8 cellular contexts compared by ENCODE assay signal in the genomic region with DNA sequence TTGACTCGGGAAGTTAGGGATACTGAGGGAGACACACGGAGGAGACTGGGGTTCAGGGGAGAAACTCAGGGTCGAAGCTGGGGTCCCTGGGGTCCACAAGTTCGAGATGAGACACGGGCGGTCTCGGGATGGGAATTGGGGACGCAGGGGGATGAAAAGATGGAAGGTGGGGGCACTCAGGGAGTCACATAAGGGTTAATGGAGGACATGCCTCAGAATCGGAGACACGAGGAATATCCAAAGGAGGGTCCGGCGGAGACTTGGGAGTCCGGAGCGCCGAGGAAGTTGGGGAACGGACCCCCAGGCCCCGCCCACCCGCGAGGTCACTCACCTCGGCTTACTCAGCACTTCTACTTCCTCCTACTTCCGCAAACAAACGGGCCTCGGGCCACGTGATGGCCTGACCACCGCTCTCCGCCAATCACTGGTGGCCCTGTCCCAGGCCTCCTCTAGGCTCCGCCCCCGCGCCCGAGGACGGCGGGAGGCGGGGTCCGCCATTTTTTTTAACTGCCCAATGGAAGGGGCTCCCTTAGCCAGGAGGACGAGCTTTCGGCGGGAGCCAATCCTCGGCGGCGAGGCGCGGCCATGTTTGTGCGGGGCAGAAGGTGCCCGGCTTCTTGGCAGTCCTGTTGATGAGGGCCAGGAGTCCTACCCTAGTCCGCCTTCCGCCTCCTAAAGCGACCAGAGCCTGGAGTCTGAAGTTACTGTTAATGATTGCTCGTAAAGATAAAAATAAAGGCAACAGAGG. TPM values are rescaled to one million over a fixed set of nuclear protein-coding genes. Genes with fewer than 3 reads are reported as not detected.
DNase-seq lines count a peak whose midpoint lies in the region; ATAC-seq and TF ChIP-seq lines count a peak whose summit lies in the region.

A gene with protein sequence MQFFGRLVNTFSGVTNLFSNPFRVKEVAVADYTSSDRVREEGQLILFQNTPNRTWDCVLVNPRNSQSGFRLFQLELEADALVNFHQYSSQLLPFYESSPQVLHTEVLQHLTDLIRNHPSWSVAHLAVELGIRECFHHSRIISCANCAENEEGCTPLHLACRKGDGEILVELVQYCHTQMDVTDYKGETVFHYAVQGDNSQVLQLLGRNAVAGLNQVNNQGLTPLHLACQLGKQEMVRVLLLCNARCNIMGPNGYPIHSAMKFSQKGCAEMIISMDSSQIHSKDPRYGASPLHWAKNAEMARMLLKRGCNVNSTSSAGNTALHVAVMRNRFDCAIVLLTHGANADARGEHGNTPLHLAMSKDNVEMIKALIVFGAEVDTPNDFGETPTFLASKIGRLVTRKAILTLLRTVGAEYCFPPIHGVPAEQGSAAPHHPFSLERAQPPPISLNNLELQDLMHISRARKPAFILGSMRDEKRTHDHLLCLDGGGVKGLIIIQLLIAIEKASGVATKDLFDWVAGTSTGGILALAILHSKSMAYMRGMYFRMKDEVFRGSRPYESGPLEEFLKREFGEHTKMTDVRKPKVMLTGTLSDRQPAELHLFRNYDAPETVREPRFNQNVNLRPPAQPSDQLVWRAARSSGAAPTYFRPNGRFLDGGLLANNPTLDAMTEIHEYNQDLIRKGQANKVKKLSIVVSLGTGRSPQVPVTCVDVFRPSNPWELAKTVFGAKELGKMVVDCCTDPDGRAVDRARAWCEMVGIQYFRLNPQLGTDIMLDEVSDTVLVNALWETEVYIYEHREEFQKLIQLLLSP (minus strand): TSS at position 378 of the 748 bp plus-strand sequence. CDS start 12,404 bp downstream, outside the sequence.

- H3K27ac ChIP-seq in CD8-positive, alpha-beta T cell (ENCODE audit: low read depth, low read length) = peak within 1 kb of the TSS; percentile 18

- no peaks in the 10 kb centered on the region for H3K27me3 Mint-ChIP-seq in CD8-positive, alpha-beta T cell (ENCODE audit: low read depth)

- intact Hi-C loops in CD8-positive, alpha-beta T cell (cut with DNase I, micrococcal nuclease) = loop anchor here (1.0 to 10.0 kb wide), 6 partner anchors 20 to 523 kb away; partner anchors contain the start of genes DMC1 (in 2 of the 2), JOSD1 (in 2 of the 2), MAFF (in 2 of the 2) and TMEM184B (in 2 of the 2)

- no peaks in the 10 kb centered on the region for H3K27me3 ChIP-seq in CD8-positive, alpha-beta T cell (ENCODE audit: insufficient read depth, low read length)

- H3K4me1 Mint-ChIP-seq in CD8-positive, alpha-beta T cell (ENCODE audit: low read depth) = peaks cover 49% of the 10 kb centered on the region

- no peaks in the 10 kb centered on the region for H3K36me3 ChIP-seq in CD8-positive, alpha-beta T cell (ENCODE audit: insufficient read depth, low read length)

- no peak for TF ChIP-seq CTCF in CD8-positive, alpha-beta T cell (IDR thresholded peaks at IDR 0.05)

- no peaks in the 10 kb centered on the region for H3K9me3 Mint-ChIP-seq in CD8-positive, alpha-beta T cell

- CTCF ChIA-PET in CD8-positive, alpha-beta T cell (lab: Charles Lee) = no interaction called here

- H3K27ac Mint-ChIP-seq in CD8-positive, alpha-beta T cell = peak within 1 kb of the TSS; percentile 88

- H3K4me3 Mint-ChIP-seq in CD8-positive, alpha-beta T cell = peak within 1 kb of the TSS; percentile 93

- H3K4me1 ChIP-seq in CD8-positive, alpha-beta T cell (ENCODE audit: insufficient read depth, low read length) = peaks cover 26% of the 10 kb centered on the region

- H3K4me3 ChIP-seq in CD8-positive, alpha-beta T cell (ENCODE audit: low read depth, low read length) = peak within 1 kb of the TSS; percentile 69

- POLR2A ChIA-PET in CD8-positive, alpha-beta T cell (lab: Charles Lee) = interaction anchor here (1.6 to 2.3 kb wide), 3 partner anchors 10 to 33 kb away, joined by 4 to 13 read pairs (median 6); partner anchors contain the start of gene MAFF

- H3K9me3 ChIP-seq in CD8-positive, alpha-beta T cell (ENCODE audit: low read length) = no peaks in the 10 kb centered on the region

- ATAC-seq in CD8-positive, alpha-beta T cell = peak; percentile 87
- ATAC-seq in GM19468 (IDR thresholded peaks at IDR 0.05; ENCODE audit: extremely low read depth, unreplicated experiment) = peak; percentile 89

- DNase-seq in CD8-positive, alpha-beta T cell = peak; percentile 92 to 98 (median 94)
- peak; percentile 92 for DNase-seq in HS-5 (ENCODE audit: low read depth)
- peak; percentile 95 for DNase-seq in NK-92 treated with Interleukin-12 subunit alpha and Interleukin-12 subunit beta, amount 100 ng/mL, for 24 hours (lab: John Stamatoyannopoulos, UW)
- DNase-seq in activated CD8-positive, alpha-beta memory T cell treated with anti-CD3 and anti-CD28 coated beads for 24 hours = peak; percentile 99
- DNase-seq in effector CD4-positive, alpha-beta T cell = peak; percentile 91
- peak; percentile 99 for DNase-seq in lung microvascular endothelial cell (ENCODE audit: low read depth in 2 of 2)
- peak; percentile 95 to 98 (median 97) for DNase-seq in stimulated activated CD4-positive, alpha-beta T cell treated with anti-CD3 and anti-CD28 coated beads, TNF-alpha, amount 100 ng/mL, for 48 hours (ENCODE audit: low read depth in 3 of 3)

- peaks cover 9% of the 10 kb centered on the region for H3K36me3 Mint-ChIP-seq in CD8-positive, alpha-beta T cell

RNA-seq across cellular contexts. Expression of the gene that starts here (rescaled TPM):
- total RNA-seq in CD8-positive, alpha-beta T cell = 10 to 100 TPM; 35.4 to 44.4 TPM
- 1.3 and 4.8 TPM in 2 replicates for total RNA-seq in lung microvascular endothelial cell

Comparison
In these comparisons a context has a peak if more than half of its experiments do, and no peak if none do; other contexts are left out.
1. Peak in every context shown above with its lines: DNase-seq, ATAC-seq, H3K4me3 ChIP-seq and H3K27ac ChIP-seq.